Comparison of ENCODE assay signal across 8 cellular contexts in genomic region chr3:16907245-16907644, GRCh38. TPM values are rescaled to one million over a fixed set of nuclear protein-coding genes. Genes with fewer than 3 reads are reported as not detected.
DNase-seq lines count a peak whose midpoint lies in the region; ATAC-seq and TF ChIP-seq lines count a peak whose summit lies in the region.

No MANE protein-coding gene starts in this region.

- no peaks in the 10 kb centered on the region for H3K9me3 ChIP-seq in mucosa of descending colon

- no peak overlapping the region for H3K4me3 ChIP-seq in mucosa of descending colon

- H3K36me3 ChIP-seq in mucosa of descending colon (ENCODE audit: low read depth): no peaks in the 10 kb centered on the region

- intact Hi-C loops in mucosa of descending colon (cut with DNase I, micrococcal nuclease): no loop called here

- DNase-seq in NCI-H226: peak; percentile 60
- no peak for DNase-seq in mucosa of descending colon
- no peak for DNase-seq in globus pallidus (ENCODE audit: low spot score)
- no peak for DNase-seq in SW480 (ENCODE audit: low spot score)
- DNase-seq in activated CD4-positive, CD25-positive, alpha-beta regulatory T cell (lab: John Stamatoyannopoulos, UW): no peak
- DNase-seq in NCI-H146 treated with DMSO at 0.1 percent for 48 hours (lab: John Stamatoyannopoulos, UW; ENCODE audit: unreplicated experiment): no peak

- no peak for TF ChIP-seq CTCF in mucosa of descending colon (IDR thresholded peaks at IDR 0.05)

- peaks cover 19% of the 10 kb centered on the region for H3K4me1 ChIP-seq in mucosa of descending colon (ENCODE audit: low read depth)

- ATAC-seq in GM18508 (IDR thresholded peaks at IDR 0.05; ENCODE audit: insufficient read depth, unreplicated experiment): peak; percentile 47
- ATAC-seq in GM21619 (IDR thresholded peaks at IDR 0.05; ENCODE audit: unreplicated experiment): peak; percentile 59
- ATAC-seq in mucosa of descending colon: peak; percentile 68

RNA-seq across cellular contexts. Expression of gene PLCL2, which starts 22.5 kb away (rescaled TPM):
- 10 to 100 TPM; 15.0 to 35.0 (median 18.8) TPM for total RNA-seq in mucosa of descending colon
